In the genomic region with DNA sequence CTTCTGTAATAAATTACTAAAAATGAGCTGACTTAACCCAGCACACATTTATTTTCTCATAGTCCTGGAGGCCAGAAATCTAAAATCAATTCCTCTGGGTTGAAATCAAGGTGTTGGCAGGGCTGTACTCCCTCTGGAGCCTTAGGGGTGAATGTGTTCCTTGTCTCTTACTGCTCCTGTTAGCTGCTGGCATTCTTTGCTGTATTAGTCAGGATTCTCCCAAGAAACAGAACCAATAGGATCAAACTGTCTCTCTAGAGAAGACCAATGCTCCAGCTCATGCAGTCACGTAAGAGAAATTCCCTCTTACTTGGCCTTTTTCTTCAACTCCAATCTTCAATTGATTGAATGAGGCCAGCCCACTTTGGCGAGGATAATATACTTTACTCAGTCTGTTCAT, we compare ENCODE assay signal across 14 cellular contexts. TPM values are rescaled to one million over a fixed set of nuclear protein-coding genes. Genes with fewer than 3 reads are reported as not detected.
DNase-seq lines count a peak whose midpoint lies in the region; TF ChIP-seq lines count a peak whose summit lies in the region.
"Had no signal": no experiment of that assay in that cellular context is flagged by ENCODE, and none has a peak within 500 bp of the region (broad histone marks: within the 10 kb centered on the region; RNA-seq: fewer than 3 reads in every experiment).

No MANE protein-coding gene starts in this region.

- CTCF ChIA-PET in AG04450 (lab: Charles Lee) = interaction anchor here (0.8 to 8.2 kb wide), 3 partner anchors 46 to 905 kb away, joined by 3 to 73 read pairs (median 4); no protein-coding TSS in a partner anchor

- no peak overlapping the region for H3K4me3 ChIP-seq in AG04450 (ENCODE audit: low read depth, low read length)
- H3K4me3 ChIP-seq: BLaER1, left lung, pancreas had no signal

- DNase-seq in AG04450 (ENCODE audit: low read depth, low spot score) (peak; percentile 55), HCEC 1CT (peak; percentile 73), amniotic stem cell (lab: John Stamatoyannopoulos, UW) (peak; percentile 19), hepatic stellate cell (ENCODE audit: low spot score) (peak; percentile 44), iPS-NIHi7 (ENCODE audit: extremely low spot score) (no peak), NCI-H1694 (lab: John Stamatoyannopoulos, UW) (no peak), NCI-H2081 (lab: John Stamatoyannopoulos, UW) (no peak), NCI-H748 treated with DMSO at 0.1 percent for 48 hours (lab: John Stamatoyannopoulos, UW) (no peak)
- DNase-seq: activated CD4-positive, alpha-beta T cell treated with anti-CD3 and anti-CD28 coated beads, Interleukin-2, amount 50 U/mL, for 1 hour; central memory CD4-positive, alpha-beta T cell; left lung; pancreas; stimulated activated CD4-positive, alpha-beta T cell treated with anti-CD3 and anti-CD28 coated beads, Interleukin-1b, Interleukin-23, amount 100 ng/mL, for 48 hours had no signal

- no peaks in the 10 kb centered on the region for H3K9me3 ChIP-seq in AG04450 (ENCODE audit: control insufficient read depth, insufficient read depth, low read length)
- H3K9me3 ChIP-seq: BLaER1, left lung, pancreas had no signal

- POLR2A ChIA-PET in AG04450 (lab: Yijun Ruan, JAX) = no interaction called here

- H3K27ac ChIP-seq in AG04450 (ENCODE audit: low read depth, low read length) = no peak overlapping the region
- H3K27ac ChIP-seq: BLaER1, left lung, pancreas had no signal

- peaks cover 2% of the 10 kb centered on the region for H3K27me3 ChIP-seq in AG04450 (ENCODE audit: control insufficient read depth, insufficient read depth, low read length)
- H3K27me3 ChIP-seq: BLaER1, left lung, pancreas had no signal

- no peak for TF ChIP-seq CTCF in AG04450 (IDR thresholded peaks at IDR 0.05; ENCODE audit: low read depth, low read length)

RNA-seq across cellular contexts. Expression of a gene that starts 15.3 kb away (rescaled TPM):
- not detected in 2 replicates for polyA plus RNA-seq in AG04450 (2011; rRNA removed)
- not detected in 2 replicates for polyA minus RNA-seq in AG04450 (2011; rRNA and poly(A)+ RNA removed)

Comparison
In these comparisons a context has a peak if more than half of its experiments do, and no peak if none do; other contexts are left out.
1. DNase-seq: peak in AG04450 (single experiment), HCEC 1CT (single experiment), amniotic stem cell (single experiment) and hepatic stellate cell (single experiment); none in iPS-NIHi7 (single experiment), NCI-H1694 (single experiment), NCI-H2081 (0 of 2) and NCI-H748 treated with DMSO at 0.1 percent for 48 hours (single experiment).